In the genomic region with DNA sequence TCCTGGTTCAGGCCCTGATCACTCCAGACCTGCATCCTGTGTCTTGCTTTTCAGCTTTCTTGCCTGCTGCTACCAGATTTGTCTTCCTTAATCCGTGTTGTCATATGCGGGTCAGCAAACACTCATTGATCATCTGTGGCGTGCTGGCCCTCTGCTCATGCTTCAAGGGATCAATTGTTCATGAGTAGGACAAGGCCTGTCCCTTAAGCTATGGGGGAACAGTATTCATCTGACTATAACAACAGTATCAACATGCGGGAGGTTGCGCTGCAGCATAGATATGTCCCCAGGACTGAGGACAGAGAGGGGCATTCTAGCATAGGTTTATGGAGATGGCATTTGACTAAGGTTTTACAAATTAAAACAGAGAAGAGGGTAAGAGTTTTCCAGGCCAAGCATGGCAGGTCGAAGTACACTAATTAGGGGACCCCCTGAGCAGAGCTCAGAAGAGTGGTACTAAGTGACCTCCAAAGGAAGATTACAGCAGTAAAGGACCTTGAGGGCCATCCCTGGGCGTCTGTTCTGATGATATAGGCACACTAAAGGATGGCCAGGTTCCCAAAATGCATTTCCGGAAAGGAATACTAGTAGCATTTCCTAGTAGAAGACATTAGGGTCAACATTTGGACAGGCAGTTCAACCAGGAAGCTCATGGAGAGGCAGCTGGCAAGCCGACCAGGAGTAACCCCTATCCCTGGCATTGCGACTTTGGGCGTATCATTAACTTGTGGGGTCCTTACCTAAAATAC, we compare ENCODE assay signal across 8 cellular contexts. TPM values are rescaled to one million over a fixed set of nuclear protein-coding genes. Genes with fewer than 3 reads are reported as not detected.
DNase-seq lines count a peak whose midpoint lies in the region; ATAC-seq and TF ChIP-seq lines count a peak whose summit lies in the region.

No MANE protein-coding gene starts in this region.

- in situ Hi-C loops in ACHN (cut with HindIII; ENCODE audit: low pct_ligation_motif_present, low pct_unique_long_range_greater_than_20kb, low sequenced_read_pairs): no loop called here

- peaks cover 3% of the 10 kb centered on the region for H3K79me2 ChIP-seq in H9 (ENCODE audit: insufficient read depth, low read length)

- no peak overlapping the region for H4K8ac ChIP-seq in H9 (replicated peaks; ENCODE audit: insufficient read length, low read depth, low read length)

- no peak overlapping the region for H2BK12ac ChIP-seq in H9 (ENCODE audit: insufficient read length, low read depth, low read length)

- no peak overlapping the region for H3K18ac ChIP-seq in H9 (ENCODE audit: insufficient read length, low read depth, low read length)

- TF ChIP-seq POLR2A in body of pancreas (IDR thresholded peaks at IDR 0.05): no peak

- no peaks in the 10 kb centered on the region for H3K79me1 ChIP-seq in H9 (ENCODE audit: insufficient read depth, low read depth, low read length, poor library complexity, severe bottlenecking)

- H2BK5ac ChIP-seq in H9 (ENCODE audit: insufficient read length, low read length): no peak overlapping the region

- peaks cover 3% of the 10 kb centered on the region; the same call in 1 of the 2 replicates for H3K27me3 Mint-ChIP-seq in H9 (ENCODE audit: low read depth)

- no CpG with 5 or more reads among the region's 11 CpGs for WGBS in H9 (ENCODE audit: extremely low coverage, insufficient read length, low lambda C conversion rate)
- 38 to 39% methylated on average over 11 of the region's 11 CpGs for WGBS in body of pancreas, 2 donors

- H3K4me1 ChIP-seq in H9 (ENCODE audit: insufficient read depth, low read length) (no peaks in the 10 kb centered on the region; the same call in 1 of the 2 replicates), body of pancreas (peaks cover 41% of the 10 kb centered on the region), mononuclear cell (ENCODE audit: insufficient read depth, low read length) (peaks cover 43% of the 10 kb centered on the region)

- H3K23ac ChIP-seq in H9 (ENCODE audit: insufficient read length, low read depth, low read length): no peak overlapping the region

- peak overlapping the region; percentile 46 to 51 for H3K4me3 ChIP-seq in body of pancreas
- peak overlapping the region; percentile 76 for H3K4me3 ChIP-seq in mononuclear cell (ENCODE audit: low read length)

- no peak for TF ChIP-seq CTCF in H9 (conservative IDR thresholded peaks at IDR 0.05)
- TF ChIP-seq CTCF in body of pancreas (IDR thresholded peaks at IDR 0.05): no peak

- H3K27me3 ChIP-seq in H9 (ENCODE audit: insufficient read depth, low read length): no peaks in the 10 kb centered on the region
- H3K27me3 ChIP-seq in body of pancreas: no peaks in the 10 kb centered on the region
- H3K27me3 ChIP-seq in mononuclear cell (ENCODE audit: insufficient read depth, low read length): no peaks in the 10 kb centered on the region

- no peak overlapping the region; a peak in 2 of 7 replicates for H3K27ac Mint-ChIP-seq in H9

- no peaks in the 10 kb centered on the region for H3K9me3 Mint-ChIP-seq in H9

- no peak overlapping the region for H2BK15ac ChIP-seq in H9 (ENCODE audit: low read depth, low read length)

- intact Hi-C loops in body of pancreas (cut with DNase I): no loop called here

- no peak overlapping the region for H3K56ac ChIP-seq in H9 (ENCODE audit: insufficient read length, low read depth, low read length)

- H3T11ph ChIP-seq in H9 (ENCODE audit: low read length): no peak overlapping the region

- H3K36me3 Mint-ChIP-seq in H9 (ENCODE audit: insufficient read depth in 1 of 3, low read depth in 3 of 3): peaks cover 0 to 1% (median 0%) of the 10 kb centered on the region in 3 experiments; a peak in 2 of 7 replicates

- peaks cover 4% of the 10 kb centered on the region for H3K23me2 ChIP-seq in H9 (ENCODE audit: insufficient read length, low read depth, low read length, poor library complexity, severe bottlenecking)

- H4K91ac ChIP-seq in H9 (ENCODE audit: insufficient read length, low read depth, low read length): no peak overlapping the region

- H3K14ac ChIP-seq in H9 (ENCODE audit: insufficient read depth, low read length): no peak overlapping the region; the same call in 1 of the 2 replicates

- no peak overlapping the region for H4K5ac ChIP-seq in H9 (ENCODE audit: insufficient read length, low read depth, low read length)

- peak overlapping the region; percentile 52 for H2AFZ ChIP-seq in H9 (ENCODE audit: low read length)

- no peak overlapping the region for H2BK120ac ChIP-seq in H9 (ENCODE audit: low read depth, low read length, poor library complexity, severe bottlenecking)

- no peaks in the 10 kb centered on the region for H4K20me1 ChIP-seq in H9 (ENCODE audit: control insufficient read depth, insufficient read depth, insufficient read length)

- no peak overlapping the region for H2AK5ac ChIP-seq in H9 (ENCODE audit: insufficient read length, low read length)

- peaks cover 2 to 13% of the 10 kb centered on the region in 2 experiments; a peak in 3 of 4 replicates for H3K4me1 Mint-ChIP-seq in H9

- H3K36me3 ChIP-seq in body of pancreas (replicated peaks in 1 of 2; ENCODE audit: insufficient read depth in 1 of 2, low read depth in 2 of 2): no peaks in the 10 kb centered on the region

- DNase-seq in ACHN (peak; percentile 18), H9 (no peak), body of pancreas (peak; percentile 43 to 50 (median 46)), T-helper 9 cell (no peak), T-helper 2 cell (no peak)

- peak overlapping the region; percentile 89 for H3K4me2 ChIP-seq in H9 (ENCODE audit: insufficient read depth, insufficient read length, low read length)

- H3K9ac ChIP-seq in H9 (ENCODE audit: extremely low read depth, insufficient read length, low read length): peak overlapping the region; percentile 42

- no peak overlapping the region for H3K4me3 Mint-ChIP-seq in H9

- H3K4ac ChIP-seq in H9 (ENCODE audit: low read depth, low read length): no peak overlapping the region

- ATAC-seq in body of pancreas (no peak), GM21717 (IDR thresholded peaks at IDR 0.05; ENCODE audit: unreplicated experiment) (no peak), HG03025 (IDR thresholded peaks at IDR 0.05; ENCODE audit: low FRiP score, unreplicated experiment) (no peak)

- no peak overlapping the region for H2BK20ac ChIP-seq in H9 (ENCODE audit: low read depth, low read length, poor library complexity, severe bottlenecking)

- H3K27ac ChIP-seq in H9 (ENCODE audit: insufficient read length, low read depth, low read length) (no peak overlapping the region), body of pancreas (peak overlapping the region; percentile 94 to 100 (median 100))

- H3K9me3 ChIP-seq in H9 (ENCODE audit: control insufficient read depth, low read depth, low read length) (no peaks in the 10 kb centered on the region), body of pancreas (no peaks in the 10 kb centered on the region), mononuclear cell (ENCODE audit: low read depth, low read length) (no peaks in the 10 kb centered on the region)

RNA-seq across cellular contexts. Expression of a gene that starts 0.8 kb away (rescaled TPM):
- total RNA-seq in H9 (2021): 28.5 and 29.4 TPM in 2 replicates
- total RNA-seq in body of pancreas: 10 to 100 TPM; 18.8 to 27.2 TPM
- 13.1 TPM for total RNA-seq in mononuclear cell

RNA-seq across cellular contexts. Expression of a gene that starts 11.5 kb away (rescaled TPM):
- total RNA-seq in H9 (2021): 27.6 and 28.8 TPM in 2 replicates
- 10 to 100 TPM; 13.7 to 14.8 TPM for total RNA-seq in body of pancreas
- 8.7 TPM for total RNA-seq in mononuclear cell

RNA-seq across cellular contexts. Expression of a gene that starts 21.7 kb away (rescaled TPM):
- total RNA-seq in H9 (2021) (40.0 and 40.1 TPM in 2 replicates), body of pancreas (100 to 1,000 TPM in 1 of 2 donors, 10 to 100 TPM in 1; 35.8 to 128 TPM), mononuclear cell (5.6 TPM)

Comparison
In these comparisons a context has a peak if more than half of its experiments do, and no peak if none do; other contexts are left out.
1. DNase-seq: peak in ACHN (single experiment) and body of pancreas (4 of 4); none in H9 (single experiment), T-helper 9 cell (single experiment) and T-helper 2 cell (0 of 5).